Comparison of ENCODE assay signal across 8 cellular contexts in genomic region chr5:140400730-140401361, GRCh38. TPM values are rescaled to one million over a fixed set of nuclear protein-coding genes. Genes with fewer than 3 reads are reported as not detected.
DNase-seq lines count a peak whose midpoint lies in the region; ATAC-seq and TF ChIP-seq lines count a peak whose summit lies in the region.

No MANE protein-coding gene starts in this region.

- H3K4me3 ChIP-seq in esophagus squamous epithelium, result peak overlapping the region; percentile 63 to 91 (median 88)
- peak overlapping the region; percentile 73 to 78 for H3K4me3 ChIP-seq in muscle layer of colon (ENCODE audit: low read depth in 1 of 2, low read length in 2 of 2)

- ATAC-seq in GM21737 (IDR thresholded peaks at IDR 0.05; ENCODE audit: unreplicated experiment), result peak; percentile 63

- intact Hi-C loops in esophagus squamous epithelium (cut with DNase I), result loop anchor here (10.0 kb wide), 1 partner anchor 244 kb away; the partner anchor contains the start of genes IK and NDUFA2

- 0 to 1% methylated on average over 31 to 40 of the region's 54 CpGs for WGBS in esophagus squamous epithelium, 2 donors

- H3K27ac ChIP-seq in esophagus squamous epithelium, result peak overlapping the region; percentile 88 to 98 (median 94)
- peak overlapping the region; percentile 100 for H3K27ac ChIP-seq in muscle layer of colon (ENCODE audit: low read depth, low read length)

- H3K27me3 ChIP-seq in esophagus squamous epithelium (no peaks in the 10 kb centered on the region), muscle layer of colon (ENCODE audit: control insufficient read depth in 1 of 2, insufficient read depth in 2 of 2, low read length in 2 of 2) (no peaks in the 10 kb centered on the region)

- DNase-seq in DMS79 (lab: John Stamatoyannopoulos, UW) (peak; percentile 83), KG1 (lab: John Stamatoyannopoulos, UW) (peak; percentile 82), esophagus squamous epithelium (lab: John Stamatoyannopoulos, UW) (peak; percentile 70)
- DNase-seq in activated T-cell treated with anti-CD3 and anti-CD28 coated beads, Interleukin-2, amount 50 U/mL, for 48 hours, result peak; percentile 92 to 93
- peak; percentile 61 to 65 for DNase-seq in stimulated activated CD8-positive, alpha-beta memory T cell treated with anti-CD3 and anti-CD28 coated beads, Interleukin-7, amount 100 ng/mL, for 1 hour (ENCODE audit: low read depth in 2 of 2)

- H3K36me3 ChIP-seq in esophagus squamous epithelium (peaks cover 0 to 5% (median 0%) of the 10 kb centered on the region in 3 donors), muscle layer of colon (ENCODE audit: insufficient read depth, low read length) (no peaks in the 10 kb centered on the region)

- no peaks in the 10 kb centered on the region for H3K9me3 ChIP-seq in esophagus squamous epithelium
- H3K9me3 ChIP-seq in muscle layer of colon (ENCODE audit: low read length), result no peaks in the 10 kb centered on the region

- H3K4me1 ChIP-seq in esophagus squamous epithelium (peaks cover 16 to 66% (median 40%) of the 10 kb centered on the region in 3 donors), muscle layer of colon (ENCODE audit: insufficient read depth, low read length) (peaks cover 31% of the 10 kb centered on the region)

- TF ChIP-seq POLR2A in esophagus squamous epithelium (IDR thresholded peaks at IDR 0.05), result peak in 3 of 4 donors; percentile 35 to 77 (median 72)

- H3K9ac ChIP-seq in muscle layer of colon (ENCODE audit: low read length), result peak overlapping the region; percentile 82

- no peak for TF ChIP-seq CTCF in esophagus squamous epithelium (IDR thresholded peaks at IDR 0.05)

TF ChIP-seq in PFSK-1, 5 proteins besides CTCF, POLR2A, EP300 and RAD21:
- TF ChIP-seq POLR2AphosphoS5 (IDR thresholded peaks at IDR 0.05; ENCODE audit: low read depth, low read length) (peak; percentile 71), TAF1 (IDR thresholded peaks at IDR 0.05; ENCODE audit: borderline replicate concordance, insufficient read depth, low read length) (no peak; the same call in 1 of the 2 replicates), SIN3A (IDR thresholded peaks at IDR 0.05; ENCODE audit: borderline replicate concordance, insufficient read depth, low read length) (peak; percentile 98; the same call in 1 of the 2 replicates), FOXP2 (optimal IDR thresholded peaks at IDR 0.05; ENCODE audit: borderline replicate concordance, extremely low read depth, extremely low read length, insufficient read depth) (peak; percentile 40)
- TF ChIP-seq, protein P1, sequence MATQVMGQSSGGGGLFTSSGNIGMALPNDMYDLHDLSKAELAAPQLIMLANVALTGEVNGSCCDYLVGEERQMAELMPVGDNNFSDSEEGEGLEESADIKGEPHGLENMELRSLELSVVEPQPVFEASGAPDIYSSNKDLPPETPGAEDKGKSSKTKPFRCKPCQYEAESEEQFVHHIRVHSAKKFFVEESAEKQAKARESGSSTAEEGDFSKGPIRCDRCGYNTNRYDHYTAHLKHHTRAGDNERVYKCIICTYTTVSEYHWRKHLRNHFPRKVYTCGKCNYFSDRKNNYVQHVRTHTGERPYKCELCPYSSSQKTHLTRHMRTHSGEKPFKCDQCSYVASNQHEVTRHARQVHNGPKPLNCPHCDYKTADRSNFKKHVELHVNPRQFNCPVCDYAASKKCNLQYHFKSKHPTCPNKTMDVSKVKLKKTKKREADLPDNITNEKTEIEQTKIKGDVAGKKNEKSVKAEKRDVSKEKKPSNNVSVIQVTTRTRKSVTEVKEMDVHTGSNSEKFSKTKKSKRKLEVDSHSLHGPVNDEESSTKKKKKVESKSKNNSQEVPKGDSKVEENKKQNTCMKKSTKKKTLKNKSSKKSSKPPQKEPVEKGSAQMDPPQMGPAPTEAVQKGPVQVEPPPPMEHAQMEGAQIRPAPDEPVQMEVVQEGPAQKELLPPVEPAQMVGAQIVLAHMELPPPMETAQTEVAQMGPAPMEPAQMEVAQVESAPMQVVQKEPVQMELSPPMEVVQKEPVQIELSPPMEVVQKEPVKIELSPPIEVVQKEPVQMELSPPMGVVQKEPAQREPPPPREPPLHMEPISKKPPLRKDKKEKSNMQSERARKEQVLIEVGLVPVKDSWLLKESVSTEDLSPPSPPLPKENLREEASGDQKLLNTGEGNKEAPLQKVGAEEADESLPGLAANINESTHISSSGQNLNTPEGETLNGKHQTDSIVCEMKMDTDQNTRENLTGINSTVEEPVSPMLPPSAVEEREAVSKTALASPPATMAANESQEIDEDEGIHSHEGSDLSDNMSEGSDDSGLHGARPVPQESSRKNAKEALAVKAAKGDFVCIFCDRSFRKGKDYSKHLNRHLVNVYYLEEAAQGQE (IDR thresholded peaks at IDR 0.05; ENCODE audit: insufficient read depth in 1 of 2, low read depth in 2 of 2, low read length in 2 of 2), result peak; percentile 94 to 97
TF ChIP-seq in PFSK-1: peak in this region for 4.

RNA-seq across cellular contexts. Expression of gene ANKHD1, which starts 0.8 kb away (rescaled TPM):
- polyA plus RNA-seq in PFSK-1 (2012; ENCODE audit: insufficient read length, low read depth), result 47.7 TPM
- 100 to 1,000 TPM in 1 of 4 donors, 10 to 100 TPM in 3; 55.7 to 130 (median 87.2) TPM for total RNA-seq in esophagus squamous epithelium

RNA-seq across cellular contexts. Expression of gene SLC4A9, which starts 40.9 kb away (rescaled TPM):
- polyA plus RNA-seq in PFSK-1 (2012; ENCODE audit: insufficient read length, low read depth), result not detected
- 1 to 10 TPM in 1 of 4 donors, under 1 TPM in 1, not detected in 2; 0.04 to 1.2 TPM for total RNA-seq in esophagus squamous epithelium

RNA-seq across cellular contexts. Expression of gene HBEGF, which starts 54.4 kb away (rescaled TPM):
- 17.2 TPM for polyA plus RNA-seq in PFSK-1 (2012; ENCODE audit: insufficient read length, low read depth)
- 10 to 100 TPM; 24.6 to 72.4 (median 42.1) TPM for total RNA-seq in esophagus squamous epithelium

Comparison
In these comparisons a context has a peak if more than half of its experiments do, and no peak if none do; other contexts are left out.
1. Peak in every context shown above with its lines: DNase-seq, ATAC-seq, H3K4me3 ChIP-seq and H3K27ac ChIP-seq.